Comparison of ENCODE assay signal across 13 cellular contexts in the genomic region with DNA sequence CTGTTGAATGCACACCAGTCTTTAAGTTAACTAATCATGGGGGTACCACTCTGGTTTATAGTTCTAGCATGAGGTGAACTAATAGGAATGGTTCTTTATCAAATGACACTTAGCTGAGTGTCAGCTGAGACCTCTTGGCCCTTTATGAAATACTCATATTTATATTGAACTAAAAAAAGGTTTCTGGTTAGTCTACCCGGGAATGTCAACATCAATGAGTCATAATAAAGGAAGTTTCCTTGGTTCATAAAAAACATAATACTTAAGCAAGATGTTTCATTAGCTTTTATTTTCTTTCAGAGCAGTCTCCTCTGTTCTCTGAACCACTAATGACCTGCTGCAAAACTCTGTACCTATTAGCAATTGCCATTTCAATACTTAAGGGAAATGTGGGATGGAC. TPM values are rescaled to one million over a fixed set of nuclear protein-coding genes. Genes with fewer than 3 reads are reported as not detected.
DNase-seq lines count a peak whose midpoint lies in the region; ATAC-seq and TF ChIP-seq lines count a peak whose summit lies in the region.
"Had no signal": no experiment of that assay in that cellular context is flagged by ENCODE, and none has a peak within 500 bp of the region (broad histone marks: within the 10 kb centered on the region; RNA-seq: fewer than 3 reads in every experiment).

No MANE protein-coding gene starts in this region.

- peak overlapping the region; percentile 22 for H3K27ac ChIP-seq in layer of hippocampus (ENCODE audit: low read depth, low read length)
- H3K27ac ChIP-seq in uterus, result peak overlapping the region; percentile 59 to 70

- intact Hi-C loops in uterus (cut with DNase I; ENCODE audit: low total_unique reads), result no loop called here

- no peak for TF ChIP-seq POLR2A in uterus (IDR thresholded peaks at IDR 0.05)

- H3K4me3 ChIP-seq in choroid plexus epithelial cell (ENCODE audit: low read depth, low read length), result no peak overlapping the region
- no peak overlapping the region for H3K4me3 ChIP-seq in uterus

- ATAC-seq in HG03280 (IDR thresholded peaks at IDR 0.05; ENCODE audit: unreplicated experiment) (no peak), GM21737 (IDR thresholded peaks at IDR 0.05; ENCODE audit: unreplicated experiment) (no peak)

- H3K27me3 ChIP-seq in layer of hippocampus (ENCODE audit: control insufficient read depth, insufficient read depth, low read length) (no peaks in the 10 kb centered on the region), uterus (no peaks in the 10 kb centered on the region)

- DNase-seq in SIG-M5 treated with dmso at 0.1 percent for 504 hours (lab: John Stamatoyannopoulos, UW; ENCODE audit: unreplicated experiment), result peak; percentile 41
- no peak for DNase-seq in SIG-M5 (lab: John Stamatoyannopoulos, UW)
- peak; percentile 83 for DNase-seq in choroid plexus epithelial cell (ENCODE audit: low read depth)
- no peak for DNase-seq in uterus
- no peak for DNase-seq in GM03348 (ENCODE audit: low spot score)
- DNase-seq: activated gamma-delta T cell treated with Interleukin-2 at 50 U/mL for 16 hours; NCI-H510A treated with DMSO at 0.1 percent for 48 hours; stimulated activated CD4-positive, alpha-beta T cell treated with anti-CD3 and anti-CD28 coated beads, Interleukin-1b, Interleukin-23, amount 100 ng/mL, for 48 hours had no signal

- TF ChIP-seq CTCF in choroid plexus epithelial cell (conservative IDR thresholded peaks at IDR 0.05; ENCODE audit: low read depth, low read length) (no peak), uterus (IDR thresholded peaks at IDR 0.05) (no peak)

- H3K4me1 ChIP-seq in uterus, result peaks cover 0 to 20% of the 10 kb centered on the region in 2 donors

- no peaks in the 10 kb centered on the region for H3K36me3 ChIP-seq in uterus

- no peaks in the 10 kb centered on the region for H3K9me3 ChIP-seq in uterus

RNA-seq across cellular contexts. Expression of a gene that starts 13.7 kb away (rescaled TPM):
- total RNA-seq in uterus, result 10 to 100 TPM; 23.1 to 80.1 (median 56.7) TPM

RNA-seq across cellular contexts. Expression of a gene that starts 46.8 kb away (rescaled TPM):
- total RNA-seq in uterus, result not detected
- total RNA-seq: A172, ureter had no signal

Comparison
In these comparisons a context has a peak if more than half of its experiments do, and no peak if none do; other contexts are left out.
1. DNase-seq: peak in SIG-M5 treated with dmso at 0.1 percent for 504 hours (single experiment) and choroid plexus epithelial cell (single experiment); none in SIG-M5 (single experiment), uterus (0 of 2) and GM03348 (single experiment).